In the genomic region with DNA sequence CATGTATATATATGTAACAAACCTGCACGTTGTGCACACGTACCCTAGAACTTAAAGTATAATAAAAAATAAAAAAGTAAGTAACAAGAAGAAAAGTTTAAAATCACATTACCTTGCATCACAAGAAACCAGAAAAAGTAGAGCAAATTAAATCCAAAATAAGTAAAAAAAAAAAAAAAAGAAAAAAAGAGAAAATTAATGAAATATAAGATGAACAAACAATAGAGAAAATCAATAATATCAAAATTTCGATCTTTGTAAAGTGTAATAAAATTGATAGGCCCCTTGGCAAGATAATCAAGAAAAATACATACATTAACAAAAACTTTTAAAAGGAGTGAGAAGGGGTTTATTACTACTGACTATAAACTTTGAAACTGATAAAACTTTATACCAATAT, we compare ENCODE assay signal across 7 cellular contexts.
"Had no signal": no experiment of that assay in that cellular context is flagged by ENCODE, and none has a peak within 500 bp of the region (broad histone marks: within the 10 kb centered on the region; RNA-seq: fewer than 3 reads in every experiment).

No MANE protein-coding gene starts in this region.

- ATAC-seq: HepG2 had no signal

- DNase-seq: IMR-90, KBM-7, KG1 had no signal

- FAIRE-seq: HepG2, HTR-8/SVneo had no signal

- H3K27me3 Mint-ChIP-seq: IgD-negative memory B cell had no signal

- H3K36me3 Mint-ChIP-seq: IgD-negative memory B cell had no signal

- H3K27ac ChIP-seq: HL-60 had no signal
